In the genomic region with DNA sequence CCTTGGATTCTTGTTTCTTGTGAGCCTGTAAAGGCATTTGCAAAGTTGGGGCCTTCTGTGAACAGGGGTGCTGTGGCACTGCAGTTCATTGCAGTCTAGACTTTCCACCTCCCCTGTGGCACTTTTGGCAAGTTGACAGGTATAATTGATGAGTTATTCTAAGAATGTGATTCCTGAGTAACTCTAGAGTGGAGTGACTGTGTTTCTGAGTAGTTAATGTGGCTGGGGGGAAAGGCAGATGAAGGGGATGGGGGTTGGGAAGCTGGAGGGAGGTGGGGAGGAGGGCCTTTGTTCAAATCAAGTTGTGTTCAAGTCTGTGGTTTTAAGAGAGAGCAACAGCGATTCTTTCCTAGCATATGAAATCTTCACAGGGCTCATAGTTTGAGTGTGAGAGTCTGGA, we compare ENCODE assay signal across 2 cellular contexts.
TF ChIP-seq lines count a peak whose summit lies in the region.

No MANE protein-coding gene starts in this region.

TF ChIP-seq in IMR-90, 13 proteins besides CTCF, POLR2A, EP300 and RAD21:
- TF ChIP-seq RCOR1 (IDR thresholded peaks at IDR 0.05; ENCODE audit: insufficient replicate concordance, low read length) (no peak), MAFK (IDR thresholded peaks at IDR 0.05; ENCODE audit: low read depth, low read length) (no peak), NFE2L2 (IDR thresholded peaks at IDR 0.05; ENCODE audit: low read depth, low read length) (no peak), RFX5 (IDR thresholded peaks at IDR 0.05; ENCODE audit: low read depth, low read length) (no peak), CHD1 (IDR thresholded peaks at IDR 0.05; ENCODE audit: low read depth, low read length) (no peak)
- TF ChIP-seq, protein P1, sequence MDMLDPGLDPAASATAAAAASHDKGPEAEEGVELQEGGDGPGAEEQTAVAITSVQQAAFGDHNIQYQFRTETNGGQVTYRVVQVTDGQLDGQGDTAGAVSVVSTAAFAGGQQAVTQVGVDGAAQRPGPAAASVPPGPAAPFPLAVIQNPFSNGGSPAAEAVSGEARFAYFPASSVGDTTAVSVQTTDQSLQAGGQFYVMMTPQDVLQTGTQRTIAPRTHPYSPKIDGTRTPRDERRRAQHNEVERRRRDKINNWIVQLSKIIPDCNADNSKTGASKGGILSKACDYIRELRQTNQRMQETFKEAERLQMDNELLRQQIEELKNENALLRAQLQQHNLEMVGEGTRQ (IDR thresholded peaks at IDR 0.05; ENCODE audit: low read depth, low read length), result no peak

TF ChIP-seq in neural cell, 6 proteins besides CTCF, POLR2A, EP300 and RAD21:
- peak; percentile 15 for TF ChIP-seq SMC3 (conservative IDR thresholded peaks at IDR 0.05; ENCODE audit: poor library complexity)
- peak; percentile 55 for TF ChIP-seq POLR2AphosphoS5 (IDR thresholded peaks at IDR 0.05)
- TF ChIP-seq, protein P2, sequence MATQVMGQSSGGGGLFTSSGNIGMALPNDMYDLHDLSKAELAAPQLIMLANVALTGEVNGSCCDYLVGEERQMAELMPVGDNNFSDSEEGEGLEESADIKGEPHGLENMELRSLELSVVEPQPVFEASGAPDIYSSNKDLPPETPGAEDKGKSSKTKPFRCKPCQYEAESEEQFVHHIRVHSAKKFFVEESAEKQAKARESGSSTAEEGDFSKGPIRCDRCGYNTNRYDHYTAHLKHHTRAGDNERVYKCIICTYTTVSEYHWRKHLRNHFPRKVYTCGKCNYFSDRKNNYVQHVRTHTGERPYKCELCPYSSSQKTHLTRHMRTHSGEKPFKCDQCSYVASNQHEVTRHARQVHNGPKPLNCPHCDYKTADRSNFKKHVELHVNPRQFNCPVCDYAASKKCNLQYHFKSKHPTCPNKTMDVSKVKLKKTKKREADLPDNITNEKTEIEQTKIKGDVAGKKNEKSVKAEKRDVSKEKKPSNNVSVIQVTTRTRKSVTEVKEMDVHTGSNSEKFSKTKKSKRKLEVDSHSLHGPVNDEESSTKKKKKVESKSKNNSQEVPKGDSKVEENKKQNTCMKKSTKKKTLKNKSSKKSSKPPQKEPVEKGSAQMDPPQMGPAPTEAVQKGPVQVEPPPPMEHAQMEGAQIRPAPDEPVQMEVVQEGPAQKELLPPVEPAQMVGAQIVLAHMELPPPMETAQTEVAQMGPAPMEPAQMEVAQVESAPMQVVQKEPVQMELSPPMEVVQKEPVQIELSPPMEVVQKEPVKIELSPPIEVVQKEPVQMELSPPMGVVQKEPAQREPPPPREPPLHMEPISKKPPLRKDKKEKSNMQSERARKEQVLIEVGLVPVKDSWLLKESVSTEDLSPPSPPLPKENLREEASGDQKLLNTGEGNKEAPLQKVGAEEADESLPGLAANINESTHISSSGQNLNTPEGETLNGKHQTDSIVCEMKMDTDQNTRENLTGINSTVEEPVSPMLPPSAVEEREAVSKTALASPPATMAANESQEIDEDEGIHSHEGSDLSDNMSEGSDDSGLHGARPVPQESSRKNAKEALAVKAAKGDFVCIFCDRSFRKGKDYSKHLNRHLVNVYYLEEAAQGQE (IDR thresholded peaks at IDR 0.05; ENCODE audit: borderline replicate concordance), result no peak
